In the genomic region with DNA sequence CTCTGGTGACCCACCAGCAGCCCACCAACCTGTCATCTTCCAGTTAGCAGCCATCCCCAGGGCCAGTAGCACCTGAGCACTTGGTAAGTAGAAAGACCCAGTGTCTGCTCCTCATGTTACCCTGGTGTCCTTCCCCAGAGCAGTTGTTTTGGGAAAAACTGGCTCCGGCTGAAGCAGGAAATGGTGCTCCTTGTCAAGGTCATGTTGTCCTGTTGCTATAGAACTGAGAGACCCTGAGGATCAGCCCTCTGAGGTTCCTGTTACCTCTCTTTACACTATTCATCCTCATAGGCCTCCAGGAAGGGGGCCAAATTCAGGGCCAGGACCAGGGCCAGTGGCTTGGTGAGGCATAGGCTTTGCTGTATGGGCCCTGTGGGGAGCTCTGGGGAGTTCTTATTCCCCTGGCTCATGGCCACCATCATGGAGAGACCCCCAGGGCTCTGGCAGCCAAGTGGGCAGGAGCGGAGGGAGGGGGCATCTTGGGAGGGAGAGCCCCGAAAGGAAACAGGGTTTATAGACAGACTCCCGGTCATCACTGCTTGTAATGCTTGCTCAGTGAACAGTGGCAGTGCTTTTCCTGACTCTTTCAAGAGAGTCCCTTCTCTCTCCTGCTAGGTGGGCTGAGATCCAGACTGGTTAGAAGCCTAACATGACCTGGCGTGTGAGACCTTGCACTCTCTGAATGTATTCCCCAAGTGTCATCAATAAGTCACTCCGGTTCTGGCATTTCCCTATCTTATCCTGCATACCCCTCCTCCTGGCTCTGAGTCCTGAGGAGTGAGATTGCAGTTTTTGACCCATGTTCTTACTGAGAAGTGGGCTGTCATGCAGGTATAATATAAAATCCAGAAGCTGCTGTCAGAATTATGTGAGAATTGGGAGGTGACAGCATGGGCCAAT, we compare ENCODE assay signal across 1 cellular context.
TF ChIP-seq lines count a peak whose summit lies in the region.

No MANE protein-coding gene starts in this region.

TF ChIP-seq in H1, 55 proteins besides CTCF, POLR2A, EP300 and RAD21:
- TF ChIP-seq KDM1A (IDR thresholded peaks at IDR 0.05; ENCODE audit: borderline replicate concordance, low read length), result no peak
- TF ChIP-seq POLR2AphosphoS5 (IDR thresholded peaks at IDR 0.05; ENCODE audit: low read depth, low read length), result no peak
